In the genomic region with DNA sequence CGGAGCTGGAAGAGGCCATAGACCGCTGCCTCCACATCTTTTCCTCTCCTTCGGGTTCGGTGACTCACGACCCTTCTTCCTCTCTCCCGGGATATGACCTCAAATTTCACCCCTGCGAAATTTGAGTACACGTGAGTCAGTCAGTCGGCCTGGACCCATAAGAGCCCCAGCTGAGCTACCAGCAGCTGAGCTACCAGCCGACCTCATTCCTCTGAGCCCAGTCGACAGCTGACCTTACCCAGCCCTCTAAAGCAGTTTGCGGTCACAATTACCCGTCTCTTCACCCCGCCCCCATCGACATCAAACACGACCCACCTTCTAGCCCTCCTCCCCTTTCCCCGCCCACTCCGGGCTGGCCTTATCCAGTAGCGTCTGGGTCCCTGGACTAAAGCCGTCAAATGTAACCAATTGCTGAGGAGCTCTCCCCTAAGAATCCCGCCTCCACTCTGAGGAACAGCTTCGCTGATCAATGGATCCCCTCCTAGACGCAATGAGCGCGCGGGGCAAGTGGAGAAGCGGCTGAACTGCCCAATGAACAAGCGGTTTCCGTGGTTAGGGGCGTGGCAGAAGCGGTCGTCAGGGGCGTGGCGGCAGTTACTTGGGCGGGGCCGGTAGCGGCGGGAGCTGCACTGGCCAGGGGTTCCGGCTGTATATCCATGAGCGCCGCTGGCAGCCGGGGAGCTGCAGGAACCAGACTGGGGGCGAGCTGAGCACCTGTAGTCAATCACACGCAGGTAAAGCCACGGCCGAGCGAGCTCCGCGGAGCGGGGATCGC, we compare ENCODE assay signal across 1 cellular context.
A peak's percentile ranks its signal among the peaks of the same experiment; 100 is the strongest.
TF ChIP-seq lines count a peak whose summit lies in the region.

A gene with protein sequence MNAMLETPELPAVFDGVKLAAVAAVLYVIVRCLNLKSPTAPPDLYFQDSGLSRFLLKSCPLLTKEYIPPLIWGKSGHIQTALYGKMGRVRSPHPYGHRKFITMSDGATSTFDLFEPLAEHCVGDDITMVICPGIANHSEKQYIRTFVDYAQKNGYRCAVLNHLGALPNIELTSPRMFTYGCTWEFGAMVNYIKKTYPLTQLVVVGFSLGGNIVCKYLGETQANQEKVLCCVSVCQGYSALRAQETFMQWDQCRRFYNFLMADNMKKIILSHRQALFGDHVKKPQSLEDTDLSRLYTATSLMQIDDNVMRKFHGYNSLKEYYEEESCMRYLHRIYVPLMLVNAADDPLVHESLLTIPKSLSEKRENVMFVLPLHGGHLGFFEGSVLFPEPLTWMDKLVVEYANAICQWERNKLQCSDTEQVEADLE (plus strand): TSS at position 627 of the 775 bp plus-strand sequence. CDS start 27,872 bp downstream, outside the sequence.

TF ChIP-seq in GM12878, 131 proteins besides CTCF, POLR2A, EP300 and RAD21 (continued from another document and continues in another):
- TF ChIP-seq PAX8 (IDR thresholded peaks at IDR 0.05) (no peak), SIX5 (IDR thresholded peaks at IDR 0.05; ENCODE audit: low read depth, low read length, severe bottlenecking) (no peak), CBX5 (IDR thresholded peaks at IDR 0.05; ENCODE audit: low read depth) (no peak), RELA (IDR thresholded peaks at IDR 0.05; ENCODE audit: borderline replicate concordance, partially characterized antibody) (no peak), EGR1 (IDR thresholded peaks at IDR 0.05; ENCODE audit: borderline replicate concordance in 1 of 2, low read depth in 2 of 2, low read length in 2 of 2) (0 out of 3 replicates have a peak, but pooled peaks of 1 of the 2 experiments have one; percentile 50), ZNF24 (IDR thresholded peaks at IDR 0.05) (no peak), SREBF1 (IDR thresholded peaks at IDR 0.05; ENCODE audit: low read length) (no peak), SUZ12 (IDR thresholded peaks at IDR 0.05; ENCODE audit: unreplicated experiment) (no peak), NR2C2 (IDR thresholded peaks at IDR 0.05; ENCODE audit: borderline replicate concordance, control insufficient read depth, insufficient read length, low read depth) (no peak), RB1 (IDR thresholded peaks at IDR 0.05; ENCODE audit: borderline replicate concordance) (peak; percentile 79; the same call in 1 of the 2 replicates), TCF3 (IDR thresholded peaks at IDR 0.05; ENCODE audit: borderline replicate concordance, insufficient read depth, low read depth, low read length) (no peak), IRF4 (IDR thresholded peaks at IDR 0.05; ENCODE audit: low read depth, low read length) (no peak), ZNF217 (IDR thresholded peaks at IDR 0.05) (no peak), YY1 (IDR thresholded peaks at IDR 0.05; ENCODE audit: low read depth, low read length) (peak; percentile 53), ZBED1 (IDR thresholded peaks at IDR 0.05; ENCODE audit: borderline replicate concordance) (no peak), KLF5 (IDR thresholded peaks at IDR 0.05; ENCODE audit: partially characterized antibody) (peak; percentile 97), SKIL (IDR thresholded peaks at IDR 0.05; ENCODE audit: low read depth, poor library complexity, severe bottlenecking) (peak; percentile 90), ZNF687 (IDR thresholded peaks at IDR 0.05) (peak; percentile 82; the same call in 1 of the 2 replicates), SIN3A (IDR thresholded peaks at IDR 0.05; ENCODE audit: low read depth, low read length) (peak; percentile 61), ATF3 (IDR thresholded peaks at IDR 0.05; ENCODE audit: borderline replicate concordance, extremely low read depth, low read depth, low read length) (no peak), EED (IDR thresholded peaks at IDR 0.05; ENCODE audit: low read depth) (no peak), IKZF2 (IDR thresholded peaks at IDR 0.05) (no peak), NRF1 (conservative IDR thresholded peaks at IDR 0.05; ENCODE audit: low read depth, low read length) (no peak; the same call in 1 of the 2 replicates), NFIC (IDR thresholded peaks at IDR 0.05; ENCODE audit: low read depth, low read length) (no peak; the same call in 1 of the 2 replicates), TAF1 (IDR thresholded peaks at IDR 0.05; ENCODE audit: borderline replicate concordance, low read depth, low read length) (peak; percentile 61), CEBPB (IDR thresholded peaks at IDR 0.05; ENCODE audit: borderline replicate concordance in 1 of 2, low read depth in 2 of 2, low read length in 2 of 2) (no peak), REST (IDR thresholded peaks at IDR 0.05; ENCODE audit: low read depth, low read length) (no peak), FOXK2 (IDR thresholded peaks at IDR 0.05) (no peak), BACH1 (IDR thresholded peaks at IDR 0.05; ENCODE audit: borderline replicate concordance) (0 out of 2 replicates have a peak, but pooled peaks have one; percentile 23), KDM1A (IDR thresholded peaks at IDR 0.05; ENCODE audit: borderline replicate concordance) (no peak)
- TF ChIP-seq, protein P1, sequence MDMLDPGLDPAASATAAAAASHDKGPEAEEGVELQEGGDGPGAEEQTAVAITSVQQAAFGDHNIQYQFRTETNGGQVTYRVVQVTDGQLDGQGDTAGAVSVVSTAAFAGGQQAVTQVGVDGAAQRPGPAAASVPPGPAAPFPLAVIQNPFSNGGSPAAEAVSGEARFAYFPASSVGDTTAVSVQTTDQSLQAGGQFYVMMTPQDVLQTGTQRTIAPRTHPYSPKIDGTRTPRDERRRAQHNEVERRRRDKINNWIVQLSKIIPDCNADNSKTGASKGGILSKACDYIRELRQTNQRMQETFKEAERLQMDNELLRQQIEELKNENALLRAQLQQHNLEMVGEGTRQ (IDR thresholded peaks at IDR 0.05; ENCODE audit: borderline replicate concordance, low read depth, low read length) = no peak
- TF ChIP-seq, protein P2, sequence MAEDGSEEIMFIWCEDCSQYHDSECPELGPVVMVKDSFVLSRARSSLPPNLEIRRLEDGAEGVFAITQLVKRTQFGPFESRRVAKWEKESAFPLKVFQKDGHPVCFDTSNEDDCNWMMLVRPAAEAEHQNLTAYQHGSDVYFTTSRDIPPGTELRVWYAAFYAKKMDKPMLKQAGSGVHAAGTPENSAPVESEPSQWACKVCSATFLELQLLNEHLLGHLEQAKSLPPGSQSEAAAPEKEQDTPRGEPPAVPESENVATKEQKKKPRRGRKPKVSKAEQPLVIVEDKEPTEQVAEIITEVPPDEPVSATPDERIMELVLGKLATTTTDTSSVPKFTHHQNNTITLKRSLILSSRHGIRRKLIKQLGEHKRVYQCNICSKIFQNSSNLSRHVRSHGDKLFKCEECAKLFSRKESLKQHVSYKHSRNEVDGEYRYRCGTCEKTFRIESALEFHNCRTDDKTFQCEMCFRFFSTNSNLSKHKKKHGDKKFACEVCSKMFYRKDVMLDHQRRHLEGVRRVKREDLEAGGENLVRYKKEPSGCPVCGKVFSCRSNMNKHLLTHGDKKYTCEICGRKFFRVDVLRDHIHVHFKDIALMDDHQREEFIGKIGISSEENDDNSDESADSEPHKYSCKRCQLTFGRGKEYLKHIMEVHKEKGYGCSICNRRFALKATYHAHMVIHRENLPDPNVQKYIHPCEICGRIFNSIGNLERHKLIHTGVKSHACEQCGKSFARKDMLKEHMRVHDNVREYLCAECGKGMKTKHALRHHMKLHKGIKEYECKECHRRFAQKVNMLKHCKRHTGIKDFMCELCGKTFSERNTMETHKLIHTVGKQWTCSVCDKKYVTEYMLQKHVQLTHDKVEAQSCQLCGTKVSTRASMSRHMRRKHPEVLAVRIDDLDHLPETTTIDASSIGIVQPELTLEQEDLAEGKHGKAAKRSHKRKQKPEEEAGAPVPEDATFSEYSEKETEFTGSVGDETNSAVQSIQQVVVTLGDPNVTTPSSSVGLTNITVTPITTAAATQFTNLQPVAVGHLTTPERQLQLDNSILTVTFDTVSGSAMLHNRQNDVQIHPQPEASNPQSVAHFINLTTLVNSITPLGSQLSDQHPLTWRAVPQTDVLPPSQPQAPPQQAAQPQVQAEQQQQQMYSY (CRISPR knock-in tag; IDR thresholded peaks at IDR 0.05) = no peak
- TF ChIP-seq, protein P3, sequence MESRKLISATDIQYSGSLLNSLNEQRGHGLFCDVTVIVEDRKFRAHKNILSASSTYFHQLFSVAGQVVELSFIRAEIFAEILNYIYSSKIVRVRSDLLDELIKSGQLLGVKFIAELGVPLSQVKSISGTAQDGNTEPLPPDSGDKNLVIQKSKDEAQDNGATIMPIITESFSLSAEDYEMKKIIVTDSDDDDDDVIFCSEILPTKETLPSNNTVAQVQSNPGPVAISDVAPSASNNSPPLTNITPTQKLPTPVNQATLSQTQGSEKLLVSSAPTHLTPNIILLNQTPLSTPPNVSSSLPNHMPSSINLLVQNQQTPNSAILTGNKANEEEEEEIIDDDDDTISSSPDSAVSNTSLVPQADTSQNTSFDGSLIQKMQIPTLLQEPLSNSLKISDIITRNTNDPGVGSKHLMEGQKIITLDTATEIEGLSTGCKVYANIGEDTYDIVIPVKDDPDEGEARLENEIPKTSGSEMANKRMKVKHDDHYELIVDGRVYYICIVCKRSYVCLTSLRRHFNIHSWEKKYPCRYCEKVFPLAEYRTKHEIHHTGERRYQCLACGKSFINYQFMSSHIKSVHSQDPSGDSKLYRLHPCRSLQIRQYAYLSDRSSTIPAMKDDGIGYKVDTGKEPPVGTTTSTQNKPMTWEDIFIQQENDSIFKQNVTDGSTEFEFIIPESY (IDR thresholded peaks at IDR 0.05) = no peak; the same call in 1 of the 2 replicates
